In genomic region chr1:3768811-3769390, GRCh38 we compare ENCODE assay signal across 2 cellular contexts.
TF ChIP-seq lines count a peak whose summit lies in the region.

No MANE protein-coding gene starts in this region.

TF ChIP-seq in HepG2, 621 proteins besides CTCF, POLR2A, EP300 and RAD21 (continues in another document):
- TF ChIP-seq HDAC2 (CRISPR knock-in tag; IDR thresholded peaks at IDR 0.05) (no peak), KDM5A (IDR thresholded peaks at IDR 0.05; ENCODE audit: borderline replicate concordance, low read length) (no peak), ZNF687 (CRISPR knock-in tag; IDR thresholded peaks at IDR 0.05) (peak; percentile 30; the same call in 1 of the 2 replicates), ZSCAN31 (CRISPR knock-in tag; IDR thresholded peaks at IDR 0.05; ENCODE audit: low read depth) (no peak), TIGD3 (CRISPR knock-in tag; IDR thresholded peaks at IDR 0.05; ENCODE audit: borderline replicate concordance) (no peak), ZNF850 (CRISPR knock-in tag; conservative IDR thresholded peaks at IDR 0.05) (no peak), SAFB2 (CRISPR knock-in tag; IDR thresholded peaks at IDR 0.05; ENCODE audit: borderline replicate concordance, low read depth) (no peak), BORCS8-MEF2B (CRISPR knock-in tag; IDR thresholded peaks at IDR 0.05) (no peak), ZFYVE20 (CRISPR knock-in tag; IDR thresholded peaks at IDR 0.05; ENCODE audit: borderline replicate concordance, low read depth) (no peak), AGO2 (optimal IDR thresholded peaks at IDR 0.05; ENCODE audit: low read depth, low read length) (peak; percentile 36), ZNF841 (CRISPR knock-in tag; IDR thresholded peaks at IDR 0.05; ENCODE audit: borderline replicate concordance) (no peak), EEA1 (CRISPR knock-in tag; IDR thresholded peaks at IDR 0.05; ENCODE audit: borderline replicate concordance) (no peak), BCL6 (CRISPR knock-in tag; IDR thresholded peaks at IDR 0.05) (no peak), ZHX2 (IDR thresholded peaks at IDR 0.05; ENCODE audit: low read depth) (no peak), ZHX2 (CRISPR knock-in tag; IDR thresholded peaks at IDR 0.05; ENCODE audit: borderline replicate concordance) (no peak), ZNF367 (CRISPR knock-in tag; IDR thresholded peaks at IDR 0.05; ENCODE audit: borderline replicate concordance) (no peak)

TF ChIP-seq in IMR-90, 13 proteins besides CTCF, POLR2A, EP300 and RAD21:
- TF ChIP-seq MXI1 (IDR thresholded peaks at IDR 0.05; ENCODE audit: borderline replicate concordance, low read depth, low read length) (no peak), RFX5 (IDR thresholded peaks at IDR 0.05; ENCODE audit: low read depth, low read length) (no peak), RCOR1 (IDR thresholded peaks at IDR 0.05; ENCODE audit: insufficient replicate concordance, low read length) (no peak), MAZ (IDR thresholded peaks at IDR 0.05; ENCODE audit: borderline replicate concordance, low read depth, low read length) (no peak), USF2 (IDR thresholded peaks at IDR 0.05; ENCODE audit: low read depth, low read length) (no peak), FOS (IDR thresholded peaks at IDR 0.05; ENCODE audit: low read depth, low read length) (no peak), CHD1 (IDR thresholded peaks at IDR 0.05; ENCODE audit: low read depth, low read length) (no peak), MAFK (IDR thresholded peaks at IDR 0.05; ENCODE audit: low read depth, low read length) (no peak), NFE2L2 (IDR thresholded peaks at IDR 0.05; ENCODE audit: low read depth, low read length) (no peak), CEBPB (IDR thresholded peaks at IDR 0.05; ENCODE audit: low read depth, low read length) (no peak), ELK1 (IDR thresholded peaks at IDR 0.05; ENCODE audit: borderline replicate concordance, low read depth, low read length) (no peak), SMC3 (IDR thresholded peaks at IDR 0.05; ENCODE audit: low read depth, low read length) (no peak), BHLHE40 (IDR thresholded peaks at IDR 0.05; ENCODE audit: low read depth, low read length) (no peak)
